In the genomic region with DNA sequence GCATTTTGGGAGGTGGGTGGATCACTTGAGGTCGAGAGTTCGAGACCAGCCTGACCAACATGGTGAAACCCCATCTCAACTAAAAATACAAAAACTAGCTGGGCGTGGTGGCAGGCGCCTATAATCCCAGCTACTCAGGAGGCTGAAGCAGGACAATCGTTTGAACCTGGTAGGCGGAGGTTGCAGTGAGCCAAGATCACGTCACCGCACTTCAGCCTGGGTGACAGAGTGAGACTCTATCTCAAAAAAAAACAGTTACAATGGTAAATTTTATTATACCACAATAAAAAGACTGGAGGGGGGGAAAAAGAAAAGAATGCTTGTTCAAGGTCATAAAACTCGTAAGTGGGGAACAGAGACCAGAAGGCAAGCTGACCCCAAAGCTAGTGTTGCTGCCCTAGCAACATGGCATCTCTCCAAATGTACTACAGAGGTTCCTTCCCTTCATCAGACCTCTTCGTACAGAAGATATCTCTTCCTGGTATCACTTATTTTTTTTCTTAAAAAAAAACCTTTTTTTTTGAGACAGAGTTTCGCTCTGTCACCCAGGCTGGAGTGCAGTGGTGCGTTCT, we compare ENCODE assay signal across 2 cellular contexts. TPM values are rescaled to one million over a fixed set of nuclear protein-coding genes. Genes with fewer than 3 reads are reported as not detected.
"Had no signal": no experiment of that assay in that cellular context is flagged by ENCODE, and none has a peak within 500 bp of the region (broad histone marks: within the 10 kb centered on the region; RNA-seq: fewer than 3 reads in every experiment).

No MANE protein-coding gene starts in this region.

RNA-seq across cellular contexts. Expression of gene TFCP2L1, which starts 58.9 kb away (rescaled TPM):
- total RNA-seq: lung microvascular endothelial cell, myocyte had no signal
